In the genomic region with DNA sequence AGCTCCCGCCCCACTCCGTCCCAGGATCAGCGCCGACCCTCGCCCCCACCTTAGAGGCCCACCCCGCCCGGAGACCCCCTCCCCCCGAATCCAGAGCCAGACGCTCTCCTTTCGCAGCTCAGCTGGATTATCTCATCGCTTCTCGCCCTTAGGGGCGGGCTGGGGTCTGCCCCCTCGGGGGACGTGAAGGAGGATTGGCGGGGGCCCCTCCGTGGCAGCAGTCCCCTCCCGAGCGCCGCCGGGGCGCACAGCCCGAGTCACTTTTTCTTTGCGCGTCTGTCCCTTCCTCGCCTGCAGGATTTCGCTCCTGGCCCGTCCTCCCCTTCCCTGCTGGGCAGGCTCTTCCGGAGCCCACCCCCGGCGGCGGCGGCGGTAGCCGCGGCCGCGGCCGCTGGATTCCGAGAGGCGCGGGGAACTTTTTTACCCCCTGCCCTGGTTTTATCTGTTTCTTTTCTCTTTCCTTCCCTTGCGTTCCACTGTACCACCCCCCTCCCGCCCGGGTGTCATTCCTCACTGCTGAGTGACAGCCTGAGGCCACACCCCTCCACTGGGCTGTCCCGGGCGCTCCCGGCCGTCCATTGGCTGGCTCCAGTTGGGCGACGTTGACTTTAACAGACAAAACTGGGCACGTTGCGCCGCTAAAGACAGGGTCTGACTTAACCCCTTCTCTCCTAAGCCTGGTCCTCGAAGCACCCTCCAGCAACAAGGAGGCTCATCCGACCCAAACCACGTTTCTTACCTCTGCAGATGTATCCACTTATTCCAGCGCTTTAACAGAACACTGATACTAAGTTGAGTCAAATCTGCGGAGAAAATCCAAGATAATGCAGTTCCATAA, we compare ENCODE assay signal across 8 cellular contexts. TPM values are rescaled to one million over a fixed set of nuclear protein-coding genes. Genes with fewer than 3 reads are reported as not detected.
A peak's percentile ranks its signal among the peaks of the same experiment; 100 is the strongest.
DNase-seq lines count a peak whose midpoint lies in the region; ATAC-seq and TF ChIP-seq lines count a peak whose summit lies in the region.

No MANE protein-coding gene starts in this region.

- H3K27me3 ChIP-seq in HUES64 (ENCODE audit: insufficient read depth, low read length) (peaks cover 96% of the 10 kb centered on the region), PC-3 (ENCODE audit: low read length) (peaks cover 37% of the 10 kb centered on the region), brain microvascular endothelial cell (replicated peaks) (peaks cover 81% of the 10 kb centered on the region), gastrocnemius medialis (peaks cover 98 to 100% (median 99%) of the 10 kb centered on the region in 3 donors)

- POLR2A ChIA-PET in PC-3 (lab: Charles Lee; ENCODE audit: unreplicated experiment), result no interaction called here

- TF ChIP-seq POLR2A in gastrocnemius medialis (IDR thresholded peaks at IDR 0.05), result no peak

- H3K36me3 ChIP-seq in HUES64 (ENCODE audit: insufficient read depth, low read length) (no peaks in the 10 kb centered on the region), PC-3 (ENCODE audit: low read depth, low read length) (no peaks in the 10 kb centered on the region), brain microvascular endothelial cell (replicated peaks) (no peaks in the 10 kb centered on the region), gastrocnemius medialis (no peaks in the 10 kb centered on the region)

- peak overlapping the region; percentile 97 for H2AFZ ChIP-seq in PC-3 (ENCODE audit: low read length)

- no peak overlapping the region for H3K9ac ChIP-seq in HUES64 (ENCODE audit: low read depth, low read length)
- no peak overlapping the region for H3K9ac ChIP-seq in PC-3 (ENCODE audit: low read length)

- H3K27ac ChIP-seq in HUES64 (ENCODE audit: low read depth, low read length) (peak overlapping the region; percentile 57; the same call in 1 of the 2 replicates), PC-3 (ENCODE audit: low read length) (no peak overlapping the region), brain microvascular endothelial cell (no peak overlapping the region), gastrocnemius medialis (no peak overlapping the region)

- H3K79me2 ChIP-seq in PC-3 (ENCODE audit: low read length), result no peaks in the 10 kb centered on the region

- peak; percentile 51 for ATAC-seq in GM21529 (IDR thresholded peaks at IDR 0.05; ENCODE audit: unreplicated experiment)
- peak; percentile 89 for ATAC-seq in PC-3
- no peak for ATAC-seq in gastrocnemius medialis

- intact Hi-C loops in PC-3 (cut with micrococcal nuclease) (loop anchor here (1.0 to 5.0 kb wide), 2 partner anchors 62 to 692 kb away; a partner anchor contains a TSS), gastrocnemius medialis (cut with DNase I; ENCODE audit: low total_unique reads) (no loop called here)

- WGBS in HUES64, result under 1% methylated on average over 59 of the region's 59 CpGs

- BruUV-seq in PC-3 (replicated peaks; lab: Mats Ljungman, UMichigan), result no TSS peak

- no peaks in the 10 kb centered on the region for H3F3A ChIP-seq in PC-3 (ENCODE audit: low read length, unreplicated experiment)

- peak overlapping the region; percentile 95 for H3K4me2 ChIP-seq in PC-3 (ENCODE audit: low read length)

- no peak for TF ChIP-seq CTCF in PC-3 (conservative IDR thresholded peaks at IDR 0.05; ENCODE audit: low read depth, low read length)
- no peak for TF ChIP-seq CTCF in brain microvascular endothelial cell (IDR thresholded peaks at IDR 0.05; ENCODE audit: low read depth, low read length, missing control alignments)
- TF ChIP-seq CTCF in gastrocnemius medialis (IDR thresholded peaks at IDR 0.05 in 4 of 5, conservative IDR thresholded peaks at IDR 0.05 in 1 of 5), result no peak

- in situ Hi-C loops in brain microvascular endothelial cell (cut with HindIII; ENCODE audit: low pct_ligation_motif_present, low sequenced_read_pairs) (no loop called here), gastrocnemius medialis (cut with MboI; ENCODE audit: low sequenced_read_pairs in 4 of 4) (loop anchor here (5.0 to 25.0 kb wide), 4 partner anchors 692 to 810 kb away; no protein-coding TSS in a partner anchor)

- H3K4me3 ChIP-seq in HUES64 (ENCODE audit: low read length) (peak overlapping the region; percentile 62), PC-3 (ENCODE audit: low read length) (peak overlapping the region; percentile 75), brain microvascular endothelial cell (ENCODE audit: low read depth, low read length) (peak overlapping the region; percentile 56), iPS-18c (ENCODE audit: insufficient read depth, low read depth, low read length) (peak overlapping the region; percentile 56; the same call in 1 of the 2 replicates), gastrocnemius medialis (peak overlapping the region; percentile 42 to 68 (median 59))

- CTCF ChIA-PET in PC-3 (lab: Charles Lee), result no interaction called here

- H3K9me3 ChIP-seq in HUES64 (ENCODE audit: insufficient read depth, low read depth, low read length) (no peaks in the 10 kb centered on the region), PC-3 (ENCODE audit: low read length) (no peaks in the 10 kb centered on the region), iPS-18c (ENCODE audit: control insufficient read depth, insufficient read depth, low read length) (no peaks in the 10 kb centered on the region), gastrocnemius medialis (no peaks in the 10 kb centered on the region)

- H4K20me1 ChIP-seq in PC-3 (ENCODE audit: low read length), result no peaks in the 10 kb centered on the region

- H3K4me1 ChIP-seq in HUES64 (ENCODE audit: insufficient read depth, low read length), result peaks cover 16% of the 10 kb centered on the region
- peaks cover 8% of the 10 kb centered on the region for H3K4me1 ChIP-seq in PC-3 (ENCODE audit: insufficient read depth, low read length)
- H3K4me1 ChIP-seq in gastrocnemius medialis, result peaks cover 17 to 35% of the 10 kb centered on the region in 2 donors

- peak; percentile 20 for DNase-seq in DMS79 (lab: John Stamatoyannopoulos, UW)
- DNase-seq in PC-3, result peak; percentile 68
- DNase-seq in brain microvascular endothelial cell, result peak; percentile 63
- DNase-seq in gastrocnemius medialis, result no peak
- no peak for DNase-seq in activated CD4-positive, CD25-positive, alpha-beta regulatory T cell treated with anti-CD3 and anti-CD28 coated beads, Interleukin-2, amount 50 U/mL, for 72 hours

- H3K9me2 ChIP-seq in PC-3 (replicated peaks; ENCODE audit: low read length), result no peaks in the 10 kb centered on the region

RNA-seq across cellular contexts. Expression of a gene that starts 0.5 kb away (rescaled TPM):
- 1.6 TPM for polyA plus RNA-seq in HUES64 (2013, experiment 1 of 2)
- polyA plus RNA-seq in HUES64 (2013, experiment 2 of 2), result 1.9 TPM
- total RNA-seq in PC-3 (2014; rRNA removed), result 0.07 TPM in 1 of 2 replicates, not detected in the other
- total RNA-seq in gastrocnemius medialis, result not detected

Comparison
In these comparisons a context has a peak if more than half of its experiments do, and no peak if none do; other contexts are left out.
1. DNase-seq: peak in DMS79 (single experiment), PC-3 (single experiment) and brain microvascular endothelial cell (single experiment); none in gastrocnemius medialis (0 of 2) and activated CD4-positive, CD25-positive, alpha-beta regulatory T cell treated with anti-CD3 and anti-CD28 coated beads, Interleukin-2, amount 50 U/mL, for 72 hours (single experiment).
2. ATAC-seq: peak in GM21529 (single experiment) and PC-3 (single experiment); none in gastrocnemius medialis (0 of 2).
3. Peak in every context shown above with its lines, with median percentiles within 50 percentile points of each other: H3K4me3 ChIP-seq.